ENCODE assay signal across 7 cellular contexts in the genomic region with DNA sequence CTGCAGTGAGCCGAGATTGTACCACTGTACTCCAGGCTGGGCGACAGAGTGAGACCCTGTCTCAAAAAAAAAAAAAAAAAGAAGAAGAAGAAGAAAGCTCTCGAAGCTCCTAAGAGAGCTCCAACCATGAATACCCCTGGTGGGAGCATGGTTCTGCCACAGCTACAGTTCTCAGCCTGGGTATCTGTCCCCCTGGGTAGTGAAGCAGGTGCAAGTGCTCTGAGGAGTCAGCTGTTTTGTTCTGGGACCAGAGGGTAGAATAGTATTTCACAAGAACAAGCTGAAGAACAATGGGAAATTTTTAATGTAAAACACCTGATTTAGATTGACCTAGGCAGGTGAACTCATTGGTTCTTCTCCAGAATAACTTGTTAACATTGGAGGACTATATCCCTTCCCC.
"Had no signal": no experiment of that assay in that cellular context is flagged by ENCODE, and none has a peak within 500 bp of the region (broad histone marks: within the 10 kb centered on the region; RNA-seq: fewer than 3 reads in every experiment).

No MANE protein-coding gene starts in this region.

- H3K4me3 Mint-ChIP-seq: HFFc6 had no signal

- H2AFZ ChIP-seq: GM23248 had no signal

- H3K9me3 Mint-ChIP-seq: HFFc6 had no signal

- H3K27ac ChIP-seq: GM23248 had no signal

- ATAC-seq: HCT116 had no signal

- DNase-seq: GM23248, GOT3, H7, HFFc6, IMR-90 had no signal

- H3K4me3 ChIP-seq: GM23248, HAP-1 had no signal

- H3K27ac Mint-ChIP-seq: HFFc6 had no signal

- H3K9me3 ChIP-seq: HAP-1 had no signal
